In the genomic region with DNA sequence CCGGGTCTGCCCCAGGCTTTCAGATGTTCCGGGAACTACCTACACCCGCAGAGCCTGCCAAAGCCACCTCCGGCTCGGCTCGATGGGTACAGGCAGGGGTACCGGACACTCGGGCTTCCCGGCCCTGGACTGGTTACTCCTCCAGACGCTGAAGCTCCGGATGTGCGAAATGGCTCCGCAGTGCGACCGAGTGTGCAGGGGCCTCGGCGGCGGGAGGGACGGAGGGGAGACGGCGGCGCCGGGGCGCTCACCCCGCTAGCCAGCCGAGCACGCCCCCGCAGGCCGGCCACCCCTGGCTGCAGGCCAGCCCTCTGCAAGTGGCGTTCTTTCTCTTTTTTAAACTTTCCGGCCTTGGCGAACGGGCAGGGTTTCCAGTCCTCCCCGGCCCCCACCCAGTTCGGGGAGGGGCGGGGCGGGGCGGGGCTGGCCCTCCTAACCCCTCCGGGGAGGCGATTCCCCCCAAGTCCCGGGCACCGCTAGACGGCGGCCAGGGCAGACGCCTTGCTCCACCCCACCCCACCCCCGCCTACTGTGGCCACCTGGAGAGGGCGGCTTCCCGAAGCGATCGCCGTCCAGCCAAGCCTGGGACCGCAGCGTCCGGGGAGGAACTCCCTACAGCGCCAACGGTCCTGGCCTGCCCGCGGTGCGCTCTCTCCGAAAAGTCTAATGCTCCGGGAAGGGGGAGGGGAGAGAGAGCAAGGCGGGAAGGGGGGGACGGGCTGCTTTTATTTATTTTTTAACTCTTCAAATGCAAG, we compare ENCODE assay signal across 8 cellular contexts. TPM values are rescaled to one million over a fixed set of nuclear protein-coding genes. Genes with fewer than 3 reads are reported as not detected.
A peak's percentile ranks its signal among the peaks of the same experiment; 100 is the strongest.
DNase-seq lines count a peak whose midpoint lies in the region; ATAC-seq, FAIRE-seq and TF ChIP-seq lines count a peak whose summit lies in the region.

No MANE protein-coding gene starts in this region.

- peak; percentile 15 for DNase-seq in activated CD4-positive, alpha-beta T cell treated with anti-CD3 and anti-CD28 coated beads for 48 hours
- DNase-seq in activated CD4-positive, alpha-beta T cell treated with anti-CD3 and anti-CD28 coated beads, Interleukin-2, amount 50 U/mL, for 48 hours: no peak
- DNase-seq in body of pancreas: peak in 3 of 4 donors; percentile 57 to 63 (median 61)
- DNase-seq in left kidney (ENCODE audit: low read depth, low spot score): peak; percentile 73
- DNase-seq in suprapubic skin (ENCODE audit: low spot score in 2 of 2): no peak
- DNase-seq in urothelium cell line (ENCODE audit: low spot score): no peak
- DNase-seq in stimulated activated CD4-positive, alpha-beta T cell treated with anti-CD3 and anti-CD28 coated beads, Interleukin-2, amount 100 ng/mL, for 48 hours: no peak
- no peak for DNase-seq in NCI-H748 (lab: John Stamatoyannopoulos, UW; ENCODE audit: unreplicated experiment)

- H3K36me3 ChIP-seq in body of pancreas (replicated peaks in 1 of 2; ENCODE audit: insufficient read depth in 1 of 2, low read depth in 2 of 2) (no peaks in the 10 kb centered on the region), suprapubic skin (no peaks in the 10 kb centered on the region)

- intact Hi-C loops in body of pancreas (cut with DNase I): loop anchor here (10.0 kb wide), 1 partner anchor 65 kb away; no protein-coding TSS in a partner anchor

- TF ChIP-seq CTCF in body of pancreas (IDR thresholded peaks at IDR 0.05): no peak
- TF ChIP-seq CTCF in suprapubic skin (IDR thresholded peaks at IDR 0.05): no peak

- TF ChIP-seq EP300 in suprapubic skin (IDR thresholded peaks at IDR 0.05): no peak

- no peak for FAIRE-seq in urothelium cell line (lab: Jason Lieb, UNC)

- H3K27ac ChIP-seq in body of pancreas: peak overlapping the region in 3 of 4 donors; percentile 65 to 83 (median 77)
- no peak overlapping the region for H3K27ac ChIP-seq in suprapubic skin

- no peaks in the 10 kb centered on the region for H3K9me3 ChIP-seq in body of pancreas
- no peaks in the 10 kb centered on the region for H3K9me3 ChIP-seq in suprapubic skin

- no peak for TF ChIP-seq POLR2A in body of pancreas (IDR thresholded peaks at IDR 0.05)
- TF ChIP-seq POLR2A in suprapubic skin (IDR thresholded peaks at IDR 0.05): no peak

- no peaks in the 10 kb centered on the region for H3K27me3 ChIP-seq in body of pancreas
- H3K27me3 ChIP-seq in suprapubic skin: no peaks in the 10 kb centered on the region

- H3K4me1 ChIP-seq in body of pancreas (peaks cover 75% of the 10 kb centered on the region), suprapubic skin (peaks cover 49% of the 10 kb centered on the region)

- 1% methylated on average over 21 of the region's 63 CpGs; no CpG with 5 or more reads in 1 of the 2 donors for WGBS in body of pancreas, 2 donors
- 7% methylated on average over 12 of the region's 63 CpGs for WGBS in suprapubic skin

- no peak overlapping the region for H3K4me3 ChIP-seq in body of pancreas
- H3K4me3 ChIP-seq in suprapubic skin: peak overlapping the region; percentile 45

- peak; percentile 42 for ATAC-seq in body of pancreas

RNA-seq across cellular contexts. Expression of a gene that starts 7.5 kb away (rescaled TPM):
- total RNA-seq in body of pancreas (10 to 100 TPM; 13.2 to 23.6 TPM), suprapubic skin (10 to 100 TPM; 20.9 to 36.0 (median 32.5) TPM)

Comparison
In these comparisons a context has a peak if more than half of its experiments do, and no peak if none do; other contexts are left out.
1. DNase-seq: peak in activated CD4-positive, alpha-beta T cell treated with anti-CD3 and anti-CD28 coated beads for 48 hours (single experiment), body of pancreas (3 of 4) and left kidney (single experiment); none in activated CD4-positive, alpha-beta T cell treated with anti-CD3 and anti-CD28 coated beads, Interleukin-2, amount 50 U/mL, for 48 hours (0 of 2), suprapubic skin (0 of 2), urothelium cell line (single experiment), stimulated activated CD4-positive, alpha-beta T cell treated with anti-CD3 and anti-CD28 coated beads, Interleukin-2, amount 100 ng/mL, for 48 hours (0 of 2) and NCI-H748 (single experiment).